ENCODE assay signal across 8 cellular contexts in the genomic region with DNA sequence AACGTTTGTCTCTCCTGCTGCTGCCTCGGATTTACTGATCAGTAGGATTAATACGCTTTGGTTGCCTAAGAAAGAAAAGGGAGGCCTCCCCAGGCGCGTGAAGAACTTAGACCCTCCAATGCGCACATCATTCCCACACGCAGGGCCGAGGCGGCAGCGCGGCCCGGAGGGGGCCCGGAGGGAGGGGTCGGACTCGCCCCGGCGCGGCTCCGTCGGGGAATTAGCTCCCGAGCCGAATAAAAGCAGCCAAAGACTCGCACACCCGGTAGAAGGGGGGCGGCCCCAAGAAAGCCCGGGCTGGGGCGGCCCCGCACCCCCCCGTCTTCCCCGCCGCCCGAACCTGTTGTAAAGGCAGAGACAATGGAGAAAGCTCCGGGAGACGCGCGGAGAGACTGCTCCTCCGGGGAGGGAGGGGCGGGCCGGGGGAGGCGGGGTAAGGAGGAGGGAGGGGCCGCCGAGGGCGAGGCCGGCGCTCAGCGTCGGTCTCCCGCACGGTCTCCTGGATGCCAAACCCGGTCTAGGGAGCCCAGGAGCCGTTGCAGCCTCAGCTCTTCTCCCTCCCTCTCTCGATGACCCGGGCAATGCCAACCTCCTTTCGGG. TPM values are rescaled to one million over a fixed set of nuclear protein-coding genes. Genes with fewer than 3 reads are reported as not detected.
DNase-seq lines count a peak whose midpoint lies in the region; ATAC-seq and TF ChIP-seq lines count a peak whose summit lies in the region.

A gene (minus strand): TSS at position 362 of the 600 bp plus-strand sequence. CDS start 446 bp downstream, outside the sequence.

- no peaks in the 10 kb centered on the region for H3K9me2 ChIP-seq in SU-DHL-6 (replicated peaks; ENCODE audit: insufficient read depth, low read length)

- no peak for DNase-seq in GM12864 (ENCODE audit: low read depth)
- DNase-seq in HPDE6-E6E7 (ENCODE audit: extremely low spot score) = peak; percentile 51
- DNase-seq in activated naive CD8-positive, alpha-beta T cell treated with anti-CD3 and anti-CD28 coated beads, Interleukin-2, amount 10 ng/mL, durations not matched to agents 7 days and 5 days = peak; percentile 73
- peak in 1 of 2 donors; percentile 22 for DNase-seq in heart right ventricle
- peak; percentile 67 for DNase-seq in putamen (ENCODE audit: low spot score)

- H4K20me1 ChIP-seq in SU-DHL-6 (ENCODE audit: low read depth, low read length) = no peaks in the 10 kb centered on the region

- H3K27ac ChIP-seq in SU-DHL-6 (ENCODE audit: low read depth, low read length) (no peak within 1 kb of the TSS), heart right ventricle (no peak within 1 kb of the TSS)

- H3K27ac Mint-ChIP-seq in activated naive CD8-positive, alpha-beta T cell treated with anti-CD3 and anti-CD28 coated beads, Interleukin-2, amount 10 ng/mL, durations not matched to agents 7 days and 5 days = peak within 1 kb of the TSS; percentile 91

- H3K36me3 ChIP-seq in SU-DHL-6 (ENCODE audit: low read length) (0 out of 2 replicates have a peak, but pooled peaks cover 3% of the 10 kb centered on the region), heart right ventricle (no peaks in the 10 kb centered on the region)

- H3K4me3 Mint-ChIP-seq in activated naive CD8-positive, alpha-beta T cell treated with anti-CD3 and anti-CD28 coated beads, Interleukin-2, amount 10 ng/mL, durations not matched to agents 7 days and 5 days = peak within 1 kb of the TSS; percentile 96

- H3K9me3 ChIP-seq in SU-DHL-6 (ENCODE audit: insufficient read depth, low read length) = peaks cover 4% of the 10 kb centered on the region; the same call in 1 of the 2 replicates
- H3K9me3 ChIP-seq in heart right ventricle = peaks cover 0 to 16% (median 3%) of the 10 kb centered on the region in 11 donors

- peak within 1 kb of the TSS; percentile 89 for H3K4me2 ChIP-seq in SU-DHL-6 (ENCODE audit: low read depth, low read length, poor library complexity, severe bottlenecking)

- 2% methylated on average over 46 to 54 of the region's 54 CpGs for WGBS in heart right ventricle, 2 donors

- peaks cover 6% of the 10 kb centered on the region for H3K9me3 Mint-ChIP-seq in activated naive CD8-positive, alpha-beta T cell treated with anti-CD3 and anti-CD28 coated beads, Interleukin-2, amount 10 ng/mL, durations not matched to agents 7 days and 5 days

- H3K27me3 ChIP-seq in SU-DHL-6 (ENCODE audit: low read length) (no peaks in the 10 kb centered on the region), heart right ventricle (peaks cover 0 to 77% (median 65%) of the 10 kb centered on the region in 7 donors)

- peak; percentile 77 for ATAC-seq in activated naive CD8-positive, alpha-beta T cell treated with anti-CD3 and anti-CD28 coated beads, Interleukin-2, amount 10 ng/mL, durations not matched to agents 7 days and 5 days (ENCODE audit: low read depth)
- ATAC-seq in heart right ventricle (peak; percentile 33 to 88 (median 70)), GM18873 (IDR thresholded peaks at IDR 0.05; ENCODE audit: low FRiP score, unreplicated experiment) (no peak), HG03108 (IDR thresholded peaks at IDR 0.05; ENCODE audit: unreplicated experiment) (no peak)

- H3K4me1 ChIP-seq in heart right ventricle = peaks cover 0 to 24% (median 20%) of the 10 kb centered on the region in 9 donors

- peak within 1 kb of the TSS; percentile 64 for H3K9ac ChIP-seq in SU-DHL-6 (ENCODE audit: low read length)

- intact Hi-C loops in heart right ventricle (cut with DNase I) = no loop called here

- H3K36me3 Mint-ChIP-seq in activated naive CD8-positive, alpha-beta T cell treated with anti-CD3 and anti-CD28 coated beads, Interleukin-2, amount 10 ng/mL, durations not matched to agents 7 days and 5 days = peaks cover 4% of the 10 kb centered on the region

- peaks cover 2% of the 10 kb centered on the region for H3K27me3 Mint-ChIP-seq in activated naive CD8-positive, alpha-beta T cell treated with anti-CD3 and anti-CD28 coated beads, Interleukin-2, amount 10 ng/mL, durations not matched to agents 7 days and 5 days

- TF ChIP-seq CTCF in GM12864 (IDR thresholded peaks at IDR 0.05; ENCODE audit: low read depth, low read length, missing control alignments) = no peak
- no peak for TF ChIP-seq CTCF in SU-DHL-6 (IDR thresholded peaks at IDR 0.05; ENCODE audit: insufficient read depth, low read length, poor library complexity, severe bottlenecking)
- TF ChIP-seq CTCF in heart right ventricle (IDR thresholded peaks at IDR 0.05) = no peak

- H3K79me2 ChIP-seq in SU-DHL-6 (ENCODE audit: insufficient read depth, low read length) = peaks cover 18% of the 10 kb centered on the region; the same call in 1 of the 2 replicates

- peak within 1 kb of the TSS; percentile 98 for H2AFZ ChIP-seq in SU-DHL-6 (ENCODE audit: low read depth, low read length, severe bottlenecking)

- peaks cover 9% of the 10 kb centered on the region for H3F3A ChIP-seq in SU-DHL-6 (ENCODE audit: insufficient read depth)

- peaks cover 25% of the 10 kb centered on the region for H3K4me1 Mint-ChIP-seq in activated naive CD8-positive, alpha-beta T cell treated with anti-CD3 and anti-CD28 coated beads, Interleukin-2, amount 10 ng/mL, durations not matched to agents 7 days and 5 days

- H3K4me3 ChIP-seq in GM12864 (ENCODE audit: low read depth, low read length) (peak within 1 kb of the TSS; percentile 46), SU-DHL-6 (ENCODE audit: insufficient read depth, low read length, poor library complexity, severe bottlenecking) (peak within 1 kb of the TSS; percentile 79), heart right ventricle (peak within 1 kb of the TSS; percentile 36 to 63 (median 52))

- POLR2A ChIA-PET in activated naive CD8-positive, alpha-beta T cell treated with anti-CD3 and anti-CD28 coated beads, Interleukin-2, amount 10 ng/mL, durations not matched to agents 7 days and 5 days (lab: Charles Lee) = interaction anchor here (0.8 to 2.7 kb wide), 12 partner anchors 19 to 95 kb away, joined by 3 to 16 read pairs (median 5); no protein-coding TSS in a partner anchor

RNA-seq across cellular contexts. Expression of the gene that starts here (rescaled TPM):
- total RNA-seq in activated naive CD8-positive, alpha-beta T cell treated with anti-CD3 and anti-CD28 coated beads, Interleukin-2, amount 10 ng/mL, durations not matched to agents 7 days and 5 days = 100 to 1,000 TPM; 147 to 161 TPM
- total RNA-seq in heart right ventricle = 1 to 10 TPM in 1 of 10 donors, under 1 TPM in 7, not detected in 2; 0.25 to 2.8 (median 0.60) TPM
- polyA plus RNA-seq in heart right ventricle = under 1 TPM in 1 of 2 donors, not detected in 1; 0.06 TPM

Comparison
In these comparisons a context has a peak if more than half of its experiments do, and no peak if none do; other contexts are left out.
1. RNA of the gene that starts here (total RNA-seq): 147 to 161 TPM in activated naive CD8-positive, alpha-beta T cell treated with anti-CD3 and anti-CD28 coated beads, Interleukin-2, amount 10 ng/mL, durations not matched to agents 7 days and 5 days; 0.25 to 2.8 TPM in heart right ventricle; every median in the first group is over 10 times any median in the second.
2. ATAC-seq: peak in activated naive CD8-positive, alpha-beta T cell treated with anti-CD3 and anti-CD28 coated beads, Interleukin-2, amount 10 ng/mL, durations not matched to agents 7 days and 5 days (single experiment) and heart right ventricle (8 of 8); none in GM18873 (single experiment) and HG03108 (single experiment).
3. Peak in every context shown above with its lines, with median percentiles within 50 percentile points of each other: H3K4me3 ChIP-seq.